Comparison of ENCODE assay signal across 1 cellular context in genomic region chr20:49699200-49699992, GRCh38.
TF ChIP-seq lines count a peak whose summit lies in the region.

No MANE protein-coding gene starts in this region.

TF ChIP-seq in K562, 482 proteins besides CTCF, POLR2A, EP300 and RAD21 (continued from another document):
- TF ChIP-seq ZNF354B (CRISPR knock-in tag; IDR thresholded peaks at IDR 0.05) (no peak), ZNF76 (CRISPR knock-in tag; IDR thresholded peaks at IDR 0.05; ENCODE audit: borderline replicate concordance) (no peak), SIN3B (IDR thresholded peaks at IDR 0.05; ENCODE audit: low read depth) (no peak), E2F8 (IDR thresholded peaks at IDR 0.05; ENCODE audit: low read depth, partially characterized antibody) (no peak), CLOCK (CRISPR knock-in tag; IDR thresholded peaks at IDR 0.05; ENCODE audit: borderline replicate concordance) (no peak), PREB (CRISPR knock-in tag; IDR thresholded peaks at IDR 0.05) (no peak), CBX1 (IDR thresholded peaks at IDR 0.05; ENCODE audit: low read depth) (no peak), NFIX (CRISPR knock-in tag; IDR thresholded peaks at IDR 0.05; ENCODE audit: low read depth) (no peak), ZEB2 (IDR thresholded peaks at IDR 0.05) (peak; percentile 53; the same call in 1 of the 2 replicates), POLR2G (IDR thresholded peaks at IDR 0.05; ENCODE audit: low read depth, low read length) (no peak), MCM2 (IDR thresholded peaks at IDR 0.05; ENCODE audit: low read depth) (no peak), ZNF124 (CRISPR knock-in tag; IDR thresholded peaks at IDR 0.05) (no peak), GABPB2 (CRISPR knock-in tag; conservative IDR thresholded peaks at IDR 0.05) (no peak), TAL1 (IDR thresholded peaks at IDR 0.05) (no peak), ZNF146 (CRISPR knock-in tag; IDR thresholded peaks at IDR 0.05; ENCODE audit: unreplicated experiment) (no peak), RNF219 (CRISPR knock-in tag; IDR thresholded peaks at IDR 0.05) (no peak), TOE1 (IDR thresholded peaks at IDR 0.05; ENCODE audit: borderline replicate concordance) (no peak), TOE1 (CRISPR knock-in tag; IDR thresholded peaks at IDR 0.05; ENCODE audit: borderline replicate concordance, low read depth) (no peak), MYC (IDR thresholded peaks at IDR 0.05; ENCODE audit: low read depth, low read length) (no peak), MYC (CRISPR knock-in tag; IDR thresholded peaks at IDR 0.05; ENCODE audit: borderline replicate concordance, low read depth) (no peak), ZNF551 (CRISPR knock-in tag; IDR thresholded peaks at IDR 0.05) (no peak), ELF2 (CRISPR knock-in tag; IDR thresholded peaks at IDR 0.05) (no peak), IFI16 (CRISPR knock-in tag; IDR thresholded peaks at IDR 0.05) (no peak), HSF4 (CRISPR knock-in tag; IDR thresholded peaks at IDR 0.05; ENCODE audit: borderline replicate concordance) (no peak), PRMT5 (CRISPR knock-in tag; IDR thresholded peaks at IDR 0.05) (no peak), BMI1 (IDR thresholded peaks at IDR 0.05; ENCODE audit: low read length) (no peak), ZNF253 (CRISPR knock-in tag; conservative IDR thresholded peaks at IDR 0.05) (no peak), UBTF (IDR thresholded peaks at IDR 0.05; ENCODE audit: borderline replicate concordance in 1 of 2, low read depth in 2 of 2, low read length in 2 of 2) (no peak)
- TF ChIP-seq, protein P1, sequence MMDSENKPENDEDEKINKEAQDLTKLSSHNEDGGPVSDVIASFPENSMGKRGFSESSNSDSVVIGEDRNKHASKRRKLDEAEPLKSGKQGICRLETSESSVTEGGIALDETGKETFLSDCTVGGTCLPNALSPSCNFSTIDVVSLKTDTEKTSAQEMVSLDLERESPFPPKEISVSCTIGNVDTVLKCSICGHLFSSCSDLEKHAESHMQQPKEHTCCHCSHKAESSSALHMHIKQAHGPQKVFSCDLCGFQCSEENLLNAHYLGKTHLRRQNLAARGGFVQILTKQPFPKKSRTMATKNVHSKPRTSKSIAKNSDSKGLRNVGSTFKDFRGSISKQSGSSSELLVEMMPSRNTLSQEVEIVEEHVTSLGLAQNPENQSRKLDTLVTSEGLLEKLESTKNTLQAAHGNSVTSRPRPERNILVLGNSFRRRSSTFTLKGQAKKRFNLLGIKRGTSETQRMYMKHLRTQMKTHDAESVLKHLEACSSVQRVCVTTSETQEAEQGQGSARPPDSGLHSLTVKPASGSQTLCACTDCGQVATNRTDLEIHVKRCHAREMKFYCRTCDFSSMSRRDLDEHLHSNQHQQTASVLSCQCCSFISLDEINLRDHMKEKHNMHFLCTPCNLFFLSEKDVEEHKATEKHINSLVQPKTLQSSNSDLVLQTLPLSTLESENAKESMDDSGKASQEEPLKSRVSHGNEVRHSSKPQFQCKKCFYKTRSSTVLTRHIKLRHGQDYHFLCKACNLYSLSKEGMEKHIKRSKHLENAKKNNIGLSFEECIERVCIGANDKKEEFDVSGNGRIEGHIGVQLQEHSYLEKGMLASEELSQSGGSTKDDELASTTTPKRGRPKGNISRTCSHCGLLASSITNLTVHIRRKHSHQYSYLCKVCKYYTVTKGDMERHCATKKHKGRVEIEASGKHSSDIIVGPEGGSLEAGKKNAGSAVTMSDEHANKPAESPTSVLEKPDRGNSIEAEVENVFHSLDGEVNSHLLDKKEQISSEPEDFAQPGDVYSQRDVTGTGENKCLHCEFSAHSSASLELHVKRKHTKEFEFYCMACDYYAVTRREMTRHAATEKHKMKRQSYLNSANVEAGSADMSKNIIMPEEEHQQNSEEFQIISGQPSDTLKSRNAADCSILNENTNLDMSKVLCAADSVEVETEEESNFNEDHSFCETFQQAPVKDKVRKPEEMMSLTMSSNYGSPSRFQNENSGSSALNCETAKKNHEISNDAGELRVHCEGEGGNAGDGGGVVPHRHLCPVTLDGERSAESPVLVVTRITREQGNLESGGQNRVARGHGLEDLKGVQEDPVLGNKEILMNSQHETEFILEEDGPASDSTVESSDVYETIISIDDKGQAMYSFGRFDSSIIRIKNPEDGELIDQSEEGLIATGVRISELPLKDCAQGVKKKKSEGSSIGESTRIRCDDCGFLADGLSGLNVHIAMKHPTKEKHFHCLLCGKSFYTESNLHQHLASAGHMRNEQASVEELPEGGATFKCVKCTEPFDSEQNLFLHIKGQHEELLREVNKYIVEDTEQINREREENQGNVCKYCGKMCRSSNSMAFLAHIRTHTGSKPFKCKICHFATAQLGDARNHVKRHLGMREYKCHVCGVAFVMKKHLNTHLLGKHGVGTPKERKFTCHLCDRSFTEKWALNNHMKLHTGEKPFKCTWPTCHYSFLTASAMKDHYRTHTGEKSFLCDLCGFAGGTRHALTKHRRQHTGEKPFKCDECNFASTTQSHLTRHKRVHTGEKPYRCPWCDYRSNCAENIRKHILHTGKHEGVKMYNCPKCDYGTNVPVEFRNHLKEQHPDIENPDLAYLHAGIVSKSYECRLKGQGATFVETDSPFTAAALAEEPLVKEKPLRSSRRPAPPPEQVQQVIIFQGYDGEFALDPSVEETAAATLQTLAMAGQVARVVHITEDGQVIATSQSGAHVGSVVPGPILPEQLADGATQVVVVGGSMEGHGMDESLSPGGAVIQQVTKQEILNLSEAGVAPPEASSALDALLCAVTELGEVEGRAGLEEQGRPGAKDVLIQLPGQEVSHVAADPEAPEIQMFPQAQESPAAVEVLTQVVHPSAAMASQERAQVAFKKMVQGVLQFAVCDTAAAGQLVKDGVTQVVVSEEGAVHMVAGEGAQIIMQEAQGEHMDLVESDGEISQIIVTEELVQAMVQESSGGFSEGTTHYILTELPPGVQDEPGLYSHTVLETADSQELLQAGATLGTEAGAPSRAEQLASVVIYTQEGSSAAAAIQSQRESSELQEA (IDR thresholded peaks at IDR 0.05; ENCODE audit: low read depth): no peak
- TF ChIP-seq, protein P2, sequence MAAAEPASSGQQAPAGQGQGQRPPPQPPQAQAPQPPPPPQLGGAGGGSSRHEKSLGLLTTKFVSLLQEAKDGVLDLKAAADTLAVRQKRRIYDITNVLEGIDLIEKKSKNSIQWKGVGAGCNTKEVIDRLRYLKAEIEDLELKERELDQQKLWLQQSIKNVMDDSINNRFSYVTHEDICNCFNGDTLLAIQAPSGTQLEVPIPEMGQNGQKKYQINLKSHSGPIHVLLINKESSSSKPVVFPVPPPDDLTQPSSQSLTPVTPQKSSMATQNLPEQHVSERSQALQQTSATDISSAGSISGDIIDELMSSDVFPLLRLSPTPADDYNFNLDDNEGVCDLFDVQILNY (CRISPR knock-in tag; IDR thresholded peaks at IDR 0.05): no peak
TF ChIP-seq in K562: peak in this region for 25.
